ENCODE assay signal across 9 cellular contexts in the genomic region with DNA sequence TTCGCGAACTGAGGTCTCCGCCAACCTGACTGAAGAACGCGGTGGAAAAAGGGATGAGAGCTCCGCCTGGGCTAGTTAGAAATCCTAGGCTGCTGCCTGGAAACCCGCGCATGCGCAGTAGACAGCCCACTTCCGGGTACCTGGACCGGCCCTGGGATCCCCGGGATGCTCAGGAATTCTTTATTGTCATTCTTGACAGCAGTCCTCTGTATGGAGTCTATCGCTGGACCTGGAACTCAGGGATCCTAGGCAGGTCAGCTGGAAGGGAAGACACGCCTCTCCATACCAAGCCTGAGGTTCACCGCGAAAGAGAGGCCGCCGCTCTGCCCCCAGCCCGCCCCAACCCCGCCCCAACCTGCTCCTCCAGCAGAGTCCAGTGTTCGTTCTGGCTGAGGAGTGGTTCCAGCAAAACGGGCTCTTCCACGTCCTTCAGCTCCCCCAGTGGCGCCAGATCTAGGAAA.
DNase-seq lines count a peak whose midpoint lies in the region; TF ChIP-seq lines count a peak whose summit lies in the region.
"Had no signal": no experiment of that assay in that cellular context is flagged by ENCODE, and none has a peak within 500 bp of the region (broad histone marks: within the 10 kb centered on the region; RNA-seq: fewer than 3 reads in every experiment).

No MANE protein-coding gene starts in this region.

- H3K36me3 ChIP-seq in esophagus muscularis mucosa (no peaks in the 10 kb centered on the region), testis (ENCODE audit: low read depth, missing control alignments) (no peaks in the 10 kb centered on the region), mesenchymal stem cell (ENCODE audit: control insufficient read depth in 1 of 2, insufficient read depth in 2 of 2, low read depth in 1 of 2, low read length in 2 of 2) (peaks cover 0 to 3% of the 10 kb centered on the region in 2 experiments)

- H3K4me1 ChIP-seq in esophagus muscularis mucosa (no peaks in the 10 kb centered on the region), testis (no peaks in the 10 kb centered on the region), mesenchymal stem cell (ENCODE audit: control insufficient read depth, insufficient read depth, low read depth, low read length) (no peaks in the 10 kb centered on the region)

- TF ChIP-seq POLR2A in esophagus muscularis mucosa (IDR thresholded peaks at IDR 0.05; ENCODE audit: low read depth) (no peak), testis (IDR thresholded peaks at IDR 0.05) (no peak)

- TF ChIP-seq EP300 in esophagus muscularis mucosa (IDR thresholded peaks at IDR 0.05), result no peak

- H2BK15ac ChIP-seq in mesenchymal stem cell (ENCODE audit: low read depth, poor library complexity, severe bottlenecking), result no peak overlapping the region

- H2AK5ac ChIP-seq in mesenchymal stem cell (ENCODE audit: low read length, severe bottlenecking), result no peak overlapping the region

- no peak overlapping the region for H3K14ac ChIP-seq in mesenchymal stem cell (ENCODE audit: low read length in 2 of 2)

- H2BK120ac ChIP-seq in mesenchymal stem cell (ENCODE audit: low read depth, low read length), result no peak overlapping the region

- no peak overlapping the region for H2BK12ac ChIP-seq in mesenchymal stem cell (ENCODE audit: low read length in 2 of 2)

- no peak overlapping the region for H3K18ac ChIP-seq in mesenchymal stem cell (ENCODE audit: low read depth in 1 of 2, low read length in 2 of 2)

- DNase-seq in activated effector memory CD4-positive, alpha-beta T cell treated with anti-CD3 and anti-CD28 coated beads, Interleukin-2, amount 50 U/mL, for 16 hours, result peak; percentile 70
- no peak for DNase-seq in activated effector memory CD4-positive, alpha-beta T cell treated with Interleukin-2 at 50 U/mL for 16 hours
- DNase-seq in NCI-H526 treated with DMSO at 0.1 percent for 48 hours (lab: John Stamatoyannopoulos, UW) (peak; percentile 79), esophagus muscularis mucosa (ENCODE audit: extremely low spot score) (peak; percentile 94), testis (peak; percentile 69), mesenchymal stem cell (no peak), putamen (ENCODE audit: low spot score) (no peak)
- no peak for DNase-seq in stimulated activated naive CD4-positive, alpha-beta T cell (lab: John Stamatoyannopoulos, UW)
- DNase-seq: CD4-positive, CD25-positive, alpha-beta regulatory T cell had no signal

- no peak overlapping the region for H3K4ac ChIP-seq in mesenchymal stem cell (ENCODE audit: low read depth in 1 of 2, low read length in 2 of 2)

- H3K9me3 ChIP-seq in esophagus muscularis mucosa, result peaks cover 0 to 47% (median 15%) of the 10 kb centered on the region in 4 donors
- H3K9me3 ChIP-seq in testis, result no peaks in the 10 kb centered on the region
- peaks cover 16% of the 10 kb centered on the region for H3K9me3 ChIP-seq in mesenchymal stem cell (ENCODE audit: control insufficient read depth, low read length)

- TF ChIP-seq CTCF in esophagus muscularis mucosa (IDR thresholded peaks at IDR 0.05) (no peak), testis (IDR thresholded peaks at IDR 0.05) (no peak)

- H2BK5ac ChIP-seq in mesenchymal stem cell (ENCODE audit: low read depth, low read length, poor library complexity, severe bottlenecking), result no peak overlapping the region

- no peak overlapping the region for H2AFZ ChIP-seq in mesenchymal stem cell (ENCODE audit: low read depth, low read length)

- 42% methylated on average over 20 of the region's 24 CpGs for WGBS in esophagus muscularis mucosa
- 27% methylated on average over 24 of the region's 24 CpGs for WGBS in testis, 2 donors
- 83% methylated on average over 24 of the region's 24 CpGs for WGBS in mesenchymal stem cell

- no peak overlapping the region for H4K91ac ChIP-seq in mesenchymal stem cell (ENCODE audit: low read length)

- H3K4me2 ChIP-seq in mesenchymal stem cell (ENCODE audit: low read length, poor library complexity, severe bottlenecking), result no peak overlapping the region

- H3K4me3 ChIP-seq in esophagus muscularis mucosa, result peak overlapping the region in 1 of 4 donors; percentile 16
- H3K4me3 ChIP-seq in testis, result no peak overlapping the region
- no peak overlapping the region for H3K4me3 ChIP-seq in mesenchymal stem cell (ENCODE audit: insufficient read depth in 1 of 2, low read depth in 1 of 2, low read length in 2 of 2)

- H3K27ac ChIP-seq in esophagus muscularis mucosa (replicated peaks in 1 of 4), result no peak overlapping the region
- H3K27ac ChIP-seq in testis, result no peak overlapping the region
- no peak overlapping the region for H3K27ac ChIP-seq in mesenchymal stem cell (ENCODE audit: low read length, poor library complexity, severe bottlenecking)

- no peak overlapping the region for H4K8ac ChIP-seq in mesenchymal stem cell (ENCODE audit: low read length)

- H3K79me1 ChIP-seq in mesenchymal stem cell (replicated peaks; ENCODE audit: low read length, poor library complexity, severe bottlenecking), result no peaks in the 10 kb centered on the region

- no peak overlapping the region for H3K9ac ChIP-seq in mesenchymal stem cell (ENCODE audit: low read length)

- H3K27me3 ChIP-seq in esophagus muscularis mucosa (peaks cover 0 to 25% (median 0%) of the 10 kb centered on the region in 4 donors), testis (no peaks in the 10 kb centered on the region), mesenchymal stem cell (ENCODE audit: control insufficient read depth in 1 of 2, insufficient read depth in 1 of 2, low read length in 2 of 2) (no peaks in the 10 kb centered on the region)

- no peak overlapping the region for H3K23ac ChIP-seq in mesenchymal stem cell (ENCODE audit: low read length in 2 of 2)

- intact Hi-C loops in esophagus muscularis mucosa (cut with DNase I) (no loop called here), testis (cut with DNase I; ENCODE audit: low total_unique reads) (no loop called here)

Comparison
In these comparisons a context has a peak if more than half of its experiments do, and no peak if none do; other contexts are left out.
1. DNase-seq: peak in activated effector memory CD4-positive, alpha-beta T cell treated with anti-CD3 and anti-CD28 coated beads, Interleukin-2, amount 50 U/mL, for 16 hours (single experiment), NCI-H526 treated with DMSO at 0.1 percent for 48 hours (single experiment), esophagus muscularis mucosa (single experiment) and testis (single experiment); none in activated effector memory CD4-positive, alpha-beta T cell treated with Interleukin-2 at 50 U/mL for 16 hours (single experiment), stimulated activated naive CD4-positive, alpha-beta T cell (0 of 6), mesenchymal stem cell (single experiment) and putamen (single experiment).